ENCODE assay signal across 8 cellular contexts in genomic region chr10:100529473-100530298, GRCh38. TPM values are rescaled to one million over a fixed set of nuclear protein-coding genes. Genes with fewer than 3 reads are reported as not detected.
DNase-seq lines count a peak whose midpoint lies in the region; ATAC-seq lines count a peak whose summit lies in the region.

Gene NDUFB8, minus strand, starts transcription at chr10:100529871. Its CDS starts 20 bp downstream, at chr10:100529851.

- H3K9me3 Mint-ChIP-seq in natural killer cell treated with Interleukin-12 subunit alpha and Interleukin-12 subunit beta and Interleukin-15 and Interleukin-18, amount 100 ng/mL, for 72 hours = no peaks in the 10 kb centered on the region

- peak within 1 kb of the TSS; percentile 89 for H3K4me3 Mint-ChIP-seq in natural killer cell treated with Interleukin-12 subunit alpha and Interleukin-12 subunit beta and Interleukin-15 and Interleukin-18, amount 100 ng/mL, for 72 hours

- no peaks in the 10 kb centered on the region for H3K27me3 ChIP-seq in MG63

- H3K27me3 Mint-ChIP-seq in natural killer cell treated with Interleukin-12 subunit alpha and Interleukin-12 subunit beta and Interleukin-15 and Interleukin-18, amount 100 ng/mL, for 72 hours = no peaks in the 10 kb centered on the region

- peaks cover 23% of the 10 kb centered on the region for H3K36me3 Mint-ChIP-seq in natural killer cell treated with Interleukin-12 subunit alpha and Interleukin-12 subunit beta and Interleukin-15 and Interleukin-18, amount 100 ng/mL, for 72 hours

- peaks cover 32 to 34% of the 10 kb centered on the region in 2 donors for H3K4me1 Mint-ChIP-seq in natural killer cell treated with Interleukin-12 subunit alpha and Interleukin-12 subunit beta and Interleukin-15 and Interleukin-18, amount 100 ng/mL, for 72 hours (ENCODE audit: low read depth in 2 of 2)

- ATAC-seq in GM21381 (IDR thresholded peaks at IDR 0.05; ENCODE audit: unreplicated experiment) = peak; percentile 59
- peak; percentile 84 to 85 for ATAC-seq in natural killer cell treated with Interleukin-12 subunit alpha and Interleukin-12 subunit beta and Interleukin-15 and Interleukin-18, amount 100 ng/mL, for 72 hours

- no peaks in the 10 kb centered on the region for H3K9me3 ChIP-seq in MG63

- H3K4me3 ChIP-seq in MG63 = peak within 1 kb of the TSS; percentile 84

- DNase-seq in CD1c-positive myeloid dendritic cell (ENCODE audit: extremely low spot score) (peak; percentile 90), MG63 (peak; percentile 79), SHP77 treated with DMSO at 0.1 percent for 48 hours (lab: John Stamatoyannopoulos, UW) (peak; percentile 66), fibroblast of peridontal ligament (ENCODE audit: extremely low read depth) (peak; percentile 81)
- DNase-seq in activated T-helper 9 cell treated with anti-CD3 and anti-CD28 coated beads, Interleukin-2, amount 50 U/mL, for 16 hours (ENCODE audit: low read depth) = peak; percentile 76
- peak; percentile 87 for DNase-seq in natural killer cell treated with Interleukin-12 subunit alpha and Interleukin-12 subunit beta and Interleukin-15 and Interleukin-18, amount 100 ng/mL, for 72 hours (ENCODE audit: low spot score)
- peak; percentile 80 for DNase-seq in stimulated activated naive CD4-positive, alpha-beta T cell treated with Interleukin-2 at 50 U/mL for 16 hours (lab: John Stamatoyannopoulos, UW)

- peaks cover 22% of the 10 kb centered on the region for H3K36me3 ChIP-seq in MG63

- peak within 1 kb of the TSS; percentile 78 to 92 for H3K27ac Mint-ChIP-seq in natural killer cell treated with Interleukin-12 subunit alpha and Interleukin-12 subunit beta and Interleukin-15 and Interleukin-18, amount 100 ng/mL, for 72 hours

RNA-seq across cellular contexts. Expression of gene NDUFB8, which starts in this region (rescaled TPM):
- total RNA-seq in MG63 (2014; rRNA removed; shearing (Covaris generic); ENCODE audit: low replicate concordance) = 87.7 and 143 TPM in 2 replicates
- total RNA-seq in natural killer cell treated with Interleukin-12 subunit alpha and Interleukin-12 subunit beta and Interleukin-15 and Interleukin-18, amount 100 ng/mL, for 72 hours = 100 to 1,000 TPM; 165 to 209 TPM

Comparison
In these comparisons a context has a peak if more than half of its experiments do, and no peak if none do; other contexts are left out.
1. Peak in every context shown above with its lines: DNase-seq, ATAC-seq and H3K4me3 ChIP-seq.